In genomic region chr6:21531393-21531792, GRCh38 we compare ENCODE assay signal across 18 cellular contexts.
DNase-seq lines count a peak whose midpoint lies in the region; ATAC-seq, FAIRE-seq and TF ChIP-seq lines count a peak whose summit lies in the region.
"Had no signal": no experiment of that assay in that cellular context is flagged by ENCODE, and none has a peak within 500 bp of the region (broad histone marks: within the 10 kb centered on the region; RNA-seq: fewer than 3 reads in every experiment).

No MANE protein-coding gene starts in this region.

- no peaks in the 10 kb centered on the region for H3K9me2 ChIP-seq in GM23338 (ENCODE audit: insufficient read depth)

- no peaks in the 10 kb centered on the region for H3K27me3 Mint-ChIP-seq in GM23338 (ENCODE audit: insufficient read depth, low read depth, poor library complexity)

- H3K79me2 ChIP-seq in GM23338 (replicated peaks; ENCODE audit: insufficient read depth): no peaks in the 10 kb centered on the region

- H3K36me3 Mint-ChIP-seq in GM23338 (ENCODE audit: low read depth): no peaks in the 10 kb centered on the region
- H3K36me3 Mint-ChIP-seq: CD4-positive, alpha-beta memory T cell had no signal

- H3K27ac ChIP-seq in GM23338 (ENCODE audit: low read depth): no peak overlapping the region
- no peak overlapping the region for H3K27ac ChIP-seq in esophagus squamous epithelium

- H3K4me2 ChIP-seq in GM23338: no peak overlapping the region

- no peak overlapping the region for H3K27ac Mint-ChIP-seq in GM23338
- H3K27ac Mint-ChIP-seq: CD4-positive, alpha-beta memory T cell had no signal

- FAIRE-seq in D721Med (lab: Jason Lieb, UNC): peak; percentile 38
- FAIRE-seq: G401.6, GM12878, GM19239, H1 had no signal

- H3K4me1 ChIP-seq in GM23338 (ENCODE audit: insufficient read depth): no peaks in the 10 kb centered on the region
- no peaks in the 10 kb centered on the region for H3K4me1 ChIP-seq in esophagus squamous epithelium

- intact Hi-C loops in esophagus squamous epithelium (cut with DNase I): no loop called here

- H3K27me3 ChIP-seq in GM23338 (ENCODE audit: insufficient read depth) (no peaks in the 10 kb centered on the region), esophagus squamous epithelium (no peaks in the 10 kb centered on the region)

- peak overlapping the region; percentile 60; the same call in 1 of the 2 replicates for H2AFZ ChIP-seq in GM23338

- peaks cover 3% of the 10 kb centered on the region; the same call in 1 of the 3 replicates for H3K4me1 Mint-ChIP-seq in GM23338
- H3K4me1 Mint-ChIP-seq: CD4-positive, alpha-beta memory T cell had no signal

- TF ChIP-seq POLR2A in esophagus squamous epithelium (IDR thresholded peaks at IDR 0.05): no peak

- TF ChIP-seq CTCF in D721Med (IDR thresholded peaks at IDR 0.05; ENCODE audit: insufficient read depth, missing control alignments) (no peak), GM23338 (conservative IDR thresholded peaks at IDR 0.05; ENCODE audit: low read depth in 2 of 2) (no peak), esophagus squamous epithelium (IDR thresholded peaks at IDR 0.05) (no peak)

- no peak for ATAC-seq in GM23338
- no peak for ATAC-seq in GM21447 (IDR thresholded peaks at IDR 0.05; ENCODE audit: unreplicated experiment)
- ATAC-seq: GM12878 had no signal

- H3K9me3 ChIP-seq in esophagus squamous epithelium: no peaks in the 10 kb centered on the region

- peak; percentile 24 for DNase-seq in D721Med (ENCODE audit: insufficient read length, low spot score)
- no peak for DNase-seq in GM23338 (ENCODE audit: low spot score)
- DNase-seq in NCI-H69 (lab: John Stamatoyannopoulos, UW): peak; percentile 56
- DNase-seq in GM03348 (ENCODE audit: low spot score): no peak
- DNase-seq in esophagus squamous epithelium (lab: John Stamatoyannopoulos, UW): no peak
- DNase-seq: C1 segment of cervical spinal cord; Calu3; CD4-positive, alpha-beta memory T cell; COR-L47; DMS153; DND-41; H7; HCEC 1CT had no signal

- 52 to 81% methylated on average over 3 of the region's 3 CpGs for WGBS in esophagus squamous epithelium, 2 donors

- no peaks in the 10 kb centered on the region for H3K9me3 Mint-ChIP-seq in GM23338

- no peaks in the 10 kb centered on the region for H3K36me3 ChIP-seq in GM23338 (ENCODE audit: insufficient read depth)
- H3K36me3 ChIP-seq in esophagus squamous epithelium: no peaks in the 10 kb centered on the region

- no peaks in the 10 kb centered on the region for H3F3A ChIP-seq in GM23338 (replicated peaks; ENCODE audit: low read depth)

- H3K4me3 Mint-ChIP-seq in GM23338: no peak overlapping the region
- H3K4me3 Mint-ChIP-seq: CD4-positive, alpha-beta memory T cell had no signal

- H3K4me3 ChIP-seq in GM23338 (no peak overlapping the region), esophagus squamous epithelium (no peak overlapping the region)
- H3K4me3 ChIP-seq: GM12878 had no signal

- H4K20me1 ChIP-seq in GM23338 (replicated peaks; ENCODE audit: insufficient read depth): no peaks in the 10 kb centered on the region

TF ChIP-seq in GM23338, 12 proteins besides CTCF, POLR2A, EP300 and RAD21:
- TF ChIP-seq ZNF114 (CRISPR knock-in tag; IDR thresholded peaks at IDR 0.05): no peak
TF ChIP-seq in GM23338: peak in this region for 0.

Comparison
In these comparisons a context has a peak if more than half of its experiments do, and no peak if none do; other contexts are left out.
1. DNase-seq: peak in D721Med (single experiment) and NCI-H69 (single experiment); none in GM23338 (single experiment), GM03348 (single experiment) and esophagus squamous epithelium (single experiment).